In genomic region chr2:55796121-55796520, GRCh38 we compare ENCODE assay signal across 7 cellular contexts.
"Had no signal": no experiment of that assay in that cellular context is flagged by ENCODE, and none has a peak within 500 bp of the region (broad histone marks: within the 10 kb centered on the region; RNA-seq: fewer than 3 reads in every experiment).

No MANE protein-coding gene starts in this region.

- H3K4me3 ChIP-seq: GM12878 had no signal

- FAIRE-seq: G401.6, GM12878, GM12891, GM18507, GM19239 had no signal

- ATAC-seq: GM12878 had no signal

- DNase-seq: GDM1, GF-D8 had no signal
